Comparison of ENCODE assay signal across 13 cellular contexts in genomic region chr2:88481937-88482336, GRCh38. TPM values are rescaled to one million over a fixed set of nuclear protein-coding genes. Genes with fewer than 3 reads are reported as not detected.
DNase-seq lines count a peak whose midpoint lies in the region; ATAC-seq and TF ChIP-seq lines count a peak whose summit lies in the region.
"Had no signal": no experiment of that assay in that cellular context is flagged by ENCODE, and none has a peak within 500 bp of the region (broad histone marks: within the 10 kb centered on the region; RNA-seq: fewer than 3 reads in every experiment).

No MANE protein-coding gene starts in this region.

- no peak for TF ChIP-seq CTCF in C4-2B (conservative IDR thresholded peaks at IDR 0.05)
- TF ChIP-seq CTCF in OCI-LY7 (conservative IDR thresholded peaks at IDR 0.05; ENCODE audit: low read length): no peak
- TF ChIP-seq CTCF in fibroblast of mammary gland (conservative IDR thresholded peaks at IDR 0.05; ENCODE audit: control insufficient read depth, insufficient read depth, low read depth, low read length): no peak

- no peaks in the 10 kb centered on the region for H3K79me2 ChIP-seq in OCI-LY7 (ENCODE audit: insufficient read depth, low read depth, low read length)

- H3K27ac ChIP-seq in C4-2B (peak overlapping the region; percentile 58), OCI-LY7 (ENCODE audit: low read depth, low read length, poor library complexity, severe bottlenecking) (no peak overlapping the region)
- H3K27ac ChIP-seq: body of pancreas, left ventricle myocardium inferior, vagina had no signal

- BruUV-seq in OCI-LY7 (replicated peaks; lab: Mats Ljungman, UMichigan): no TSS peak

- no peaks in the 10 kb centered on the region for H3K4me1 ChIP-seq in OCI-LY7 (ENCODE audit: insufficient read depth, low read length, poor library complexity, severe bottlenecking)
- H3K4me1 ChIP-seq: left ventricle myocardium inferior, vagina had no signal

- H2AFZ ChIP-seq in OCI-LY7 (ENCODE audit: low read length): no peak overlapping the region

- CTCF ChIA-PET in OCI-LY7 (lab: Charles Lee; ENCODE audit: unreplicated experiment): no interaction called here

- H3K9me3 ChIP-seq in OCI-LY7 (ENCODE audit: low read length): no peaks in the 10 kb centered on the region
- H3K9me3 ChIP-seq: body of pancreas, left ventricle myocardium inferior, vagina had no signal

- no peaks in the 10 kb centered on the region for H3K36me3 ChIP-seq in OCI-LY7 (ENCODE audit: insufficient read depth, low read length)
- H3K36me3 ChIP-seq: left ventricle myocardium inferior, vagina had no signal

- no peaks in the 10 kb centered on the region for H4K20me1 ChIP-seq in OCI-LY7 (ENCODE audit: insufficient read depth, low read length)

- H3K4me3 ChIP-seq in OCI-LY7 (ENCODE audit: low read depth, low read length, poor library complexity, severe bottlenecking) (no peak overlapping the region), fibroblast of mammary gland (ENCODE audit: control insufficient read depth, low read depth, low read length) (no peak overlapping the region)
- H3K4me3 ChIP-seq: body of pancreas, left ventricle myocardium inferior, vagina had no signal

- POLR2A ChIA-PET in OCI-LY7 (lab: Charles Lee): interaction anchor here (0.5 to 0.6 kb wide), 2 partner anchors 22 to 28 kb away, joined by 3 read pairs; no protein-coding TSS in a partner anchor

- no peak overlapping the region for H3K4me2 ChIP-seq in OCI-LY7 (ENCODE audit: low read length)

- DNase-seq in HT-29 (ENCODE audit: low spot score) (peak; percentile 2), OCI-LY7 (ENCODE audit: low spot score) (peak; percentile 7), fibroblast of mammary gland (ENCODE audit: low read depth) (peak; percentile 15), Ammon's horn (ENCODE audit: low spot score) (no peak)
- DNase-seq: left ventricle myocardium inferior had no signal

- ATAC-seq in GM21390 (IDR thresholded peaks at IDR 0.05; ENCODE audit: unreplicated experiment) (no peak), GM19351 (IDR thresholded peaks at IDR 0.05; ENCODE audit: unreplicated experiment) (no peak), HG02870 (IDR thresholded peaks at IDR 0.05; ENCODE audit: unreplicated experiment) (no peak)
- ATAC-seq: body of pancreas had no signal

- H3K9me2 ChIP-seq in OCI-LY7 (ENCODE audit: insufficient read depth, low read length): no peaks in the 10 kb centered on the region

- intact Hi-C loops in OCI-LY7 (cut with micrococcal nuclease; ENCODE audit: unreplicated experiment): loop anchor here (10.0 kb wide), 1 partner anchor 183 kb away; no protein-coding TSS in a partner anchor

RNA-seq across cellular contexts. Expression of gene FOXI3, which starts 29.4 kb away (rescaled TPM):
- total RNA-seq in HT-29 (2014; rRNA removed; shearing (Covaris generic)): not detected in 2 replicates
- total RNA-seq in OCI-LY7 (2014; rRNA removed; shearing (Covaris generic)): not detected in 2 replicates
- not detected in 2 replicates for total RNA-seq in OCI-LY7 (2022)
- total RNA-seq: B cell, body of pancreas, left ventricle myocardium inferior, osteocyte, vagina had no signal
